In the genomic region with DNA sequence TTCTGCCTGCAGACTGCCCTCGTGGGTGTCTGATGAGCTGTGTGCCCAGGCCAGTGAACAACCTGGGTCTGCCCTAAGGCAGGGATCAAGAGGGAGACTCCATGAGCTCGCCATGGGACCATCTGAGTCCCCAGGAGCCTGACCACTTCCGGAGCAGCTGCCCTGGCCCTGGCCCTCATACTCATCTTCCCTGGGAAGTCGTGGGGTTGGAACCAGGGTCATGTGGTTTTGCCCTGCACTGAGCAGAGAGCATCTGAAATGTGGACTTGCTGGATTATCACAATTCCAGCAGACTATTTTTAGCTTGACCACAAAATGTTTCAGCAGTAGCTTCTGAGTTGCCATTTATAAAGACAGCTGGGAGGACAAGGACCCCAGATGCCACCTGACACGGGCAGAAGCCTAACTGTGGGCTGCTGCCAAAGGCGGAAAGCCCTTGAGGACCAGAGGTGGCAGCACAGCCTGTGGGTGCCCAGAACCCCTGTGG, we compare ENCODE assay signal across 13 cellular contexts. TPM values are rescaled to one million over a fixed set of nuclear protein-coding genes. Genes with fewer than 3 reads are reported as not detected.
DNase-seq lines count a peak whose midpoint lies in the region; ATAC-seq and TF ChIP-seq lines count a peak whose summit lies in the region.
"Had no signal": no experiment of that assay in that cellular context is flagged by ENCODE, and none has a peak within 500 bp of the region (broad histone marks: within the 10 kb centered on the region; RNA-seq: fewer than 3 reads in every experiment).

No MANE protein-coding gene starts in this region.

- peak overlapping the region; percentile 82 for H3K27ac ChIP-seq in BLaER1
- peak overlapping the region; percentile 27 for H3K27ac ChIP-seq in Karpas-422 (ENCODE audit: low read length)
- H3K27ac ChIP-seq: prostate gland had no signal

- DNase-seq in Karpas-422 = no peak
- peak; percentile 53 for DNase-seq in amniotic epithelial cell (ENCODE audit: low read depth)
- DNase-seq in hepatic stellate cell (ENCODE audit: low spot score) = peak; percentile 70
- DNase-seq in KG1 (lab: John Stamatoyannopoulos, UW) = no peak
- no peak for DNase-seq in GDM1 (lab: John Stamatoyannopoulos, UW)
- no peak for DNase-seq in natural killer cell
- DNase-seq in T-helper 2 cell = no peak
- DNase-seq: activated CD4-positive, alpha-beta T cell treated with anti-CD3 and anti-CD28 coated beads, Interleukin-2, amount 10 ng/mL, durations not matched to agents 24 days and 14 days; midbrain; NCI-H748 treated with DMSO at 0.1 percent for 48 hours; stimulated activated naive CD8-positive, alpha-beta T cell treated with anti-CD3 and anti-CD28 coated beads, Interleukin-15, amount 100 ng/mL, for 72 hours had no signal

- H3K36me3 ChIP-seq in BLaER1 (peaks cover 24% of the 10 kb centered on the region), Karpas-422 (ENCODE audit: insufficient read depth, low read length) (no peaks in the 10 kb centered on the region)

- ATAC-seq in natural killer cell = no peak
- ATAC-seq: stimulated activated naive CD8-positive, alpha-beta T cell treated with anti-CD3 and anti-CD28 coated beads, Interleukin-15, amount 100 ng/mL, for 72 hours had no signal

- H3K36me3 Mint-ChIP-seq in natural killer cell = no peaks in the 10 kb centered on the region

- no peaks in the 10 kb centered on the region for H3K9me3 Mint-ChIP-seq in natural killer cell
- H3K9me3 Mint-ChIP-seq: activated CD4-positive, alpha-beta T cell treated with anti-CD3 and anti-CD28 coated beads, Interleukin-2, amount 10 ng/mL, durations not matched to agents 24 days and 14 days; stimulated activated naive CD8-positive, alpha-beta T cell treated with anti-CD3 and anti-CD28 coated beads, Interleukin-15, amount 100 ng/mL, for 72 hours had no signal

- no peak overlapping the region for H3K4me3 Mint-ChIP-seq in natural killer cell
- H3K4me3 Mint-ChIP-seq: activated CD4-positive, alpha-beta T cell treated with anti-CD3 and anti-CD28 coated beads, Interleukin-2, amount 10 ng/mL, durations not matched to agents 24 days and 14 days; stimulated activated naive CD8-positive, alpha-beta T cell treated with anti-CD3 and anti-CD28 coated beads, Interleukin-15, amount 100 ng/mL, for 72 hours had no signal

- no peaks in the 10 kb centered on the region for H3K27me3 Mint-ChIP-seq in natural killer cell (ENCODE audit: low read depth in 2 of 2)
- H3K27me3 Mint-ChIP-seq: activated CD4-positive, alpha-beta T cell treated with anti-CD3 and anti-CD28 coated beads, Interleukin-2, amount 10 ng/mL, durations not matched to agents 24 days and 14 days; stimulated activated naive CD8-positive, alpha-beta T cell treated with anti-CD3 and anti-CD28 coated beads, Interleukin-15, amount 100 ng/mL, for 72 hours had no signal

- H3K4me2 ChIP-seq in BLaER1 = peak overlapping the region; percentile 100
- peak overlapping the region; percentile 8 for H3K4me2 ChIP-seq in Karpas-422 (ENCODE audit: low read depth, low read length, poor library complexity, severe bottlenecking)

- H4K20me1 ChIP-seq in BLaER1 (peaks cover 38% of the 10 kb centered on the region), Karpas-422 (ENCODE audit: insufficient read depth, low read depth, low read length) (no peaks in the 10 kb centered on the region)

- H3K27me3 ChIP-seq in BLaER1 = no peaks in the 10 kb centered on the region
- no peaks in the 10 kb centered on the region for H3K27me3 ChIP-seq in Karpas-422 (ENCODE audit: low read length)

- H3K9me2 ChIP-seq in Karpas-422 (replicated peaks; ENCODE audit: insufficient read depth, low read length) = no peaks in the 10 kb centered on the region

- H3K9ac ChIP-seq in BLaER1 (peak overlapping the region; percentile 56; the same call in 1 of the 2 replicates), Karpas-422 (ENCODE audit: low read length) (peak overlapping the region; percentile 16; the same call in 1 of the 2 replicates)

- no peak overlapping the region for H3K27ac Mint-ChIP-seq in natural killer cell
- H3K27ac Mint-ChIP-seq: activated CD4-positive, alpha-beta T cell treated with anti-CD3 and anti-CD28 coated beads, Interleukin-2, amount 10 ng/mL, durations not matched to agents 24 days and 14 days had no signal

- H3K4me3 ChIP-seq in BLaER1 = peak overlapping the region; percentile 39
- no peak overlapping the region for H3K4me3 ChIP-seq in Karpas-422 (ENCODE audit: low read length)
- H3K4me3 ChIP-seq: prostate gland had no signal

- H3K9me3 ChIP-seq in BLaER1 = no peaks in the 10 kb centered on the region
- no peaks in the 10 kb centered on the region for H3K9me3 ChIP-seq in Karpas-422 (ENCODE audit: low read length)
- H3K9me3 ChIP-seq: prostate gland had no signal

- intact Hi-C loops in natural killer cell (cut with micrococcal nuclease) = loop anchor here (10.0 kb wide), 1 partner anchor 50 kb away; a partner anchor contains a TSS

- no peak overlapping the region for H2AFZ ChIP-seq in Karpas-422 (ENCODE audit: low read length)

- H3K4me1 ChIP-seq in BLaER1 (peaks cover 100% of the 10 kb centered on the region), Karpas-422 (ENCODE audit: low read length) (peaks cover 29% of the 10 kb centered on the region)
- H3K4me1 ChIP-seq: prostate gland had no signal

- peaks cover 3% of the 10 kb centered on the region; the same call in 1 of the 2 replicates for H3K79me2 ChIP-seq in Karpas-422 (ENCODE audit: low read length)

- peaks cover 0 to 8% of the 10 kb centered on the region in 2 donors for H3K4me1 Mint-ChIP-seq in natural killer cell

- no peak for TF ChIP-seq CTCF in natural killer cell (IDR thresholded peaks at IDR 0.05)

RNA-seq across cellular contexts. Expression of a gene that starts 6.7 kb away (rescaled TPM):
- 58.9 and 130 TPM in 2 replicates for total RNA-seq in Karpas-422 (2014; rRNA removed; shearing (Covaris generic); ENCODE audit: low replicate concordance)
- 10 to 100 TPM; 30.9 to 48.7 (median 44.2) TPM for total RNA-seq in natural killer cell

RNA-seq across cellular contexts. Expression of a gene that starts 45.7 kb away (rescaled TPM):
- total RNA-seq in Karpas-422 (2014; rRNA removed; shearing (Covaris generic); ENCODE audit: low replicate concordance) = 19.0 and 54.9 TPM in 2 replicates
- total RNA-seq in natural killer cell = 10 to 100 TPM; 82.4 to 92.7 (median 87.4) TPM

RNA-seq across cellular contexts. Expression of a gene that starts 59.5 kb away (rescaled TPM):
- 32.4 and 55.8 TPM in 2 replicates for total RNA-seq in Karpas-422 (2014; rRNA removed; shearing (Covaris generic); ENCODE audit: low replicate concordance)
- 10 to 100 TPM; 58.4 to 76.5 (median 69.2) TPM for total RNA-seq in natural killer cell

Comparison
In these comparisons a context has a peak if more than half of its experiments do, and no peak if none do; other contexts are left out.
1. DNase-seq: peak in amniotic epithelial cell (single experiment) and hepatic stellate cell (single experiment); none in Karpas-422 (single experiment), KG1 (single experiment), GDM1 (single experiment), natural killer cell (single experiment) and T-helper 2 cell (0 of 5).